ENCODE assay signal across 2 cellular contexts in the genomic region with DNA sequence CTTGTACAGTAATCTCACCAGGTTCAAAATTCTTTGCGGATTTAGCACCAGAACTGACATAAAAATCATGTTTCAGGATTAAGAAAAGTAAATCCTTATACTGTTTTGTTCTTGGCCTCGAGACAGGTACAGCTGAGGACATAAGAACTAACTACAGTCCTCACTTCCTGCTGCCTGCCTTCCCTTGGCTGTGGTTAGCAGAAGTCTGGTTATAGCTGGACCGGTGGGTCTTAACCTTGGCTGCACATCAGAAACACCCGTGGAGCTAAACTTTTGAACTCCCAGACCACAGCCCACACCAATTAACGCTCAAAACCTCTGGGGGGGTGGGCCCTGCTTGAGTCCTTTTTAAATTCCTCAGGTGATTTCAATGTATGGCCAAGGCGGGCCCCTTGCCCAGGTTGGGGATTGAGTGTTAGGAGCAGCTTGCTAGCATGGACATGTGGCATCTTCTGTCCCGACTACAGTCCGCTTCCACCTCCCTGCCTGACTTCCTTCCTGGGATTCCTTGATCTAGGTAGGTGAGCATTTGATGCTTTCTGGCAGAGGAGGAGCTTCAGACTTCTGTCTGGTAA.
TF ChIP-seq lines count a peak whose summit lies in the region.

No MANE protein-coding gene starts in this region.

TF ChIP-seq in GM23338, 12 proteins besides CTCF, POLR2A, EP300 and RAD21 (continues in another document):
- TF ChIP-seq, protein P1, sequence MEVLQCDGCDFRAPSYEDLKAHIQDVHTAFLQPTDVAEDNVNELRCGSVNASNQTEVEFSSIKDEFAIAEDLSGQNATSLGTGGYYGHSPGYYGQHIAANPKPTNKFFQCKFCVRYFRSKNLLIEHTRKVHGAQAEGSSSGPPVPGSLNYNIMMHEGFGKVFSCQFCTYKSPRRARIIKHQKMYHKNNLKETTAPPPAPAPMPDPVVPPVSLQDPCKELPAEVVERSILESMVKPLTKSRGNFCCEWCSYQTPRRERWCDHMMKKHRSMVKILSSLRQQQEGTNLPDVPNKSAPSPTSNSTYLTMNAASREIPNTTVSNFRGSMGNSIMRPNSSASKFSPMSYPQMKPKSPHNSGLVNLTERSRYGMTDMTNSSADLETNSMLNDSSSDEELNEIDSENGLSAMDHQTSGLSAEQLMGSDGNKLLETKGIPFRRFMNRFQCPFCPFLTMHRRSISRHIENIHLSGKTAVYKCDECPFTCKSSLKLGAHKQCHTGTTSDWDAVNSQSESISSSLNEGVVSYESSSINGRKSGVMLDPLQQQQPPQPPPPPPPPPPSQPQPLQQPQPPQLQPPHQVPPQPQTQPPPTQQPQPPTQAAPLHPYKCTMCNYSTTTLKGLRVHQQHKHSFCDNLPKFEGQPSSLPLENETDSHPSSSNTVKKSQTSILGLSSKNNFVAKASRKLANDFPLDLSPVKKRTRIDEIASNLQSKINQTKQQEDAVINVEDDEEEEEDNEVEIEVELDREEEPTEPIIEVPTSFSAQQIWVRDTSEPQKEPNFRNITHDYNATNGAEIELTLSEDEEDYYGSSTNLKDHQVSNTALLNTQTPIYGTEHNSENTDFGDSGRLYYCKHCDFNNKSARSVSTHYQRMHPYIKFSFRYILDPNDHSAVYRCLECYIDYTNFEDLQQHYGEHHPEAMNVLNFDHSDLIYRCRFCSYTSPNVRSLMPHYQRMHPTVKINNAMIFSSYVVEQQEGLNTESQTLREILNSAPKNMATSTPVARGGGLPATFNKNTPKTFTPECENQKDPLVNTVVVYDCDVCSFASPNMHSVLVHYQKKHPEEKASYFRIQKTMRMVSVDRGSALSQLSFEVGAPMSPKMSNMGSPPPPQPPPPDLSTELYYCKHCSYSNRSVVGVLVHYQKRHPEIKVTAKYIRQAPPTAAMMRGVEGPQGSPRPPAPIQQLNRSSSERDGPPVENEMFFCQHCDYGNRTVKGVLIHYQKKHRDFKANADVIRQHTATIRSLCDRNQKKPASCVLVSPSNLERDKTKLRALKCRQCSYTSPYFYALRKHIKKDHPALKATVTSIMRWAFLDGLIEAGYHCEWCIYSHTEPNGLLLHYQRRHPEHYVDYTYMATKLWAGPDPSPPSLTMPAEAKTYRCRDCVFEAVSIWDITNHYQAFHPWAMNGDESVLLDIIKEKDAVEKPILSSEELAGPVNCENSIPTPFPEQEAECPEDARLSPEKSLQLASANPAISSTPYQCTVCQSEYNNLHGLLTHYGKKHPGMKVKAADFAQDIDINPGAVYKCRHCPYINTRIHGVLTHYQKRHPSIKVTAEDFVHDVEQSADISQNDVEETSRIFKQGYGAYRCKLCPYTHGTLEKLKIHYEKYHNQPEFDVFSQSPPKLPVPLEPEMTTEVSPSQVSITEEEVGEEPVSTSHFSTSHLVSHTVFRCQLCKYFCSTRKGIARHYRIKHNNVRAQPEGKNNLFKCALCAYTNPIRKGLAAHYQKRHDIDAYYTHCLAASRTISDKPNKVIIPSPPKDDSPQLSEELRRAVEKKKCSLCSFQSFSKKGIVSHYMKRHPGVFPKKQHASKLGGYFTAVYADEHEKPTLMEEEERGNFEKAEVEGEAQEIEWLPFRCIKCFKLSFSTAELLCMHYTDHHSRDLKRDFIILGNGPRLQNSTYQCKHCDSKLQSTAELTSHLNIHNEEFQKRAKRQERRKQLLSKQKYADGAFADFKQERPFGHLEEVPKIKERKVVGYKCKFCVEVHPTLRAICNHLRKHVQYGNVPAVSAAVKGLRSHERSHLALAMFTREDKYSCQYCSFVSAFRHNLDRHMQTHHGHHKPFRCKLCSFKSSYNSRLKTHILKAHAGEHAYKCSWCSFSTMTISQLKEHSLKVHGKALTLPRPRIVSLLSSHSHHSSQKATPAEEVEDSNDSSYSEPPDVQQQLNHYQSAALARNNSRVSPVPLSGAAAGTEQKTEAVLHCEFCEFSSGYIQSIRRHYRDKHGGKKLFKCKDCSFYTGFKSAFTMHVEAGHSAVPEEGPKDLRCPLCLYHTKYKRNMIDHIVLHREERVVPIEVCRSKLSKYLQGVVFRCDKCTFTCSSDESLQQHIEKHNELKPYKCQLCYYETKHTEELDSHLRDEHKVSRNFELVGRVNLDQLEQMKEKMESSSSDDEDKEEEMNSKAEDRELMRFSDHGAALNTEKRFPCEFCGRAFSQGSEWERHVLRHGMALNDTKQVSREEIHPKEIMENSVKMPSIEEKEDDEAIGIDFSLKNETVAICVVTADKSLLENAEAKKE (CRISPR knock-in tag; IDR thresholded peaks at IDR 0.05) = no peak
- no peak for TF ChIP-seq EZH2 (IDR thresholded peaks at IDR 0.05; ENCODE audit: low read depth, unreplicated experiment)
- no peak for TF ChIP-seq POLR2AphosphoS5 (IDR thresholded peaks at IDR 0.05; ENCODE audit: low read depth)
- no peak for TF ChIP-seq STAT1 (IDR thresholded peaks at IDR 0.05; ENCODE audit: unreplicated experiment)
- no peak for TF ChIP-seq NANOG (IDR thresholded peaks at IDR 0.05; ENCODE audit: borderline replicate concordance)
- no peak for TF ChIP-seq CREB1 (CRISPR knock-in tag; IDR thresholded peaks at IDR 0.05; ENCODE audit: low read depth)
- no peak for TF ChIP-seq ZNF114 (CRISPR knock-in tag; IDR thresholded peaks at IDR 0.05)
- TF ChIP-seq, protein P2, sequence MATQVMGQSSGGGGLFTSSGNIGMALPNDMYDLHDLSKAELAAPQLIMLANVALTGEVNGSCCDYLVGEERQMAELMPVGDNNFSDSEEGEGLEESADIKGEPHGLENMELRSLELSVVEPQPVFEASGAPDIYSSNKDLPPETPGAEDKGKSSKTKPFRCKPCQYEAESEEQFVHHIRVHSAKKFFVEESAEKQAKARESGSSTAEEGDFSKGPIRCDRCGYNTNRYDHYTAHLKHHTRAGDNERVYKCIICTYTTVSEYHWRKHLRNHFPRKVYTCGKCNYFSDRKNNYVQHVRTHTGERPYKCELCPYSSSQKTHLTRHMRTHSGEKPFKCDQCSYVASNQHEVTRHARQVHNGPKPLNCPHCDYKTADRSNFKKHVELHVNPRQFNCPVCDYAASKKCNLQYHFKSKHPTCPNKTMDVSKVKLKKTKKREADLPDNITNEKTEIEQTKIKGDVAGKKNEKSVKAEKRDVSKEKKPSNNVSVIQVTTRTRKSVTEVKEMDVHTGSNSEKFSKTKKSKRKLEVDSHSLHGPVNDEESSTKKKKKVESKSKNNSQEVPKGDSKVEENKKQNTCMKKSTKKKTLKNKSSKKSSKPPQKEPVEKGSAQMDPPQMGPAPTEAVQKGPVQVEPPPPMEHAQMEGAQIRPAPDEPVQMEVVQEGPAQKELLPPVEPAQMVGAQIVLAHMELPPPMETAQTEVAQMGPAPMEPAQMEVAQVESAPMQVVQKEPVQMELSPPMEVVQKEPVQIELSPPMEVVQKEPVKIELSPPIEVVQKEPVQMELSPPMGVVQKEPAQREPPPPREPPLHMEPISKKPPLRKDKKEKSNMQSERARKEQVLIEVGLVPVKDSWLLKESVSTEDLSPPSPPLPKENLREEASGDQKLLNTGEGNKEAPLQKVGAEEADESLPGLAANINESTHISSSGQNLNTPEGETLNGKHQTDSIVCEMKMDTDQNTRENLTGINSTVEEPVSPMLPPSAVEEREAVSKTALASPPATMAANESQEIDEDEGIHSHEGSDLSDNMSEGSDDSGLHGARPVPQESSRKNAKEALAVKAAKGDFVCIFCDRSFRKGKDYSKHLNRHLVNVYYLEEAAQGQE (IDR thresholded peaks at IDR 0.05; ENCODE audit: unreplicated experiment) = no peak
- TF ChIP-seq JUNB (IDR thresholded peaks at IDR 0.05; ENCODE audit: unreplicated experiment) = no peak
- TF ChIP-seq EZH2phosphoT487 (IDR thresholded peaks at IDR 0.05; ENCODE audit: unreplicated experiment) = no peak
- TF ChIP-seq ZNF331 (CRISPR knock-in tag; IDR thresholded peaks at IDR 0.05; ENCODE audit: low read depth) = no peak

TF ChIP-seq in H1, 55 proteins besides CTCF, POLR2A, EP300 and RAD21:
- no peak for TF ChIP-seq RXRA (IDR thresholded peaks at IDR 0.05; ENCODE audit: insufficient read depth, low read depth, low read length)
